Comparison of ENCODE assay signal across 12 cellular contexts in genomic region chr5:172502969-172503368, GRCh38. TPM values are rescaled to one million over a fixed set of nuclear protein-coding genes. Genes with fewer than 3 reads are reported as not detected.
DNase-seq lines count a peak whose midpoint lies in the region; ATAC-seq, FAIRE-seq and TF ChIP-seq lines count a peak whose summit lies in the region.
"Had no signal": no experiment of that assay in that cellular context is flagged by ENCODE, and none has a peak within 500 bp of the region (broad histone marks: within the 10 kb centered on the region; RNA-seq: fewer than 3 reads in every experiment).

No MANE protein-coding gene starts in this region.

- no peaks in the 10 kb centered on the region for H3K27me3 ChIP-seq in WERI-Rb-1 (ENCODE audit: insufficient read depth, low read depth, severe bottlenecking)

- no peaks in the 10 kb centered on the region for H3K36me3 ChIP-seq in WERI-Rb-1

- ATAC-seq in HG02938 (IDR thresholded peaks at IDR 0.05; ENCODE audit: unreplicated experiment), result no peak

- no peaks in the 10 kb centered on the region for H3K9me3 ChIP-seq in WERI-Rb-1 (ENCODE audit: severe bottlenecking)

- FAIRE-seq in HTR-8/SVneo (lab: Jason Lieb, UNC), result peak; percentile 84

- no peak for TF ChIP-seq CTCF in WERI-Rb-1 (IDR thresholded peaks at IDR 0.05; ENCODE audit: low read depth, low read length)
- no peak for TF ChIP-seq CTCF in GM20000 (IDR thresholded peaks at IDR 0.05; ENCODE audit: extremely low read depth, missing control alignments)

- H3K27ac ChIP-seq in WERI-Rb-1, result no peak overlapping the region
- H3K27ac ChIP-seq: VCaP had no signal

- DNase-seq in DMS53 treated with DMSO at 0.1 percent for 48 hours (lab: John Stamatoyannopoulos, UW; ENCODE audit: unreplicated experiment), result peak; percentile 52
- peak; percentile 41 for DNase-seq in HTR-8/SVneo (ENCODE audit: insufficient read length, low spot score)
- peak; percentile 72 for DNase-seq in WERI-Rb-1
- peak; percentile 5 for DNase-seq in mucosa of gallbladder (ENCODE audit: low spot score)
- DNase-seq in GM20000 (ENCODE audit: low spot score), result no peak
- no peak for DNase-seq in stimulated activated CD4-positive, alpha-beta T cell treated with anti-CD3 and anti-CD28 coated beads, Interleukin-1b, Interleukin-23, amount 100 ng/mL, for 48 hours
- DNase-seq: activated naive CD8-positive, alpha-beta T cell treated with anti-CD3 and anti-CD28 coated beads, Interleukin-2, amount 10 ng/mL, durations not matched to agents 7 days and 5 days; GDM1; mammary epithelial cell; NCI-H187 had no signal

- H3K4me3 ChIP-seq in WERI-Rb-1 (ENCODE audit: low read depth, low read length), result no peak overlapping the region

RNA-seq across cellular contexts. Expression of gene SH3PXD2B, which starts 48.6 kb away (rescaled TPM):
- total RNA-seq in mucosa of gallbladder, result 30.6 TPM

Comparison
In these comparisons a context has a peak if more than half of its experiments do, and no peak if none do; other contexts are left out.
1. DNase-seq: peak in DMS53 treated with DMSO at 0.1 percent for 48 hours (single experiment), HTR-8/SVneo (single experiment), WERI-Rb-1 (single experiment) and mucosa of gallbladder (single experiment); none in GM20000 (single experiment) and stimulated activated CD4-positive, alpha-beta T cell treated with anti-CD3 and anti-CD28 coated beads, Interleukin-1b, Interleukin-23, amount 100 ng/mL, for 48 hours (single experiment).